Comparison of ENCODE assay signal across 5 cellular contexts in genomic region chr19:19343762-19344161, GRCh38.
"Had no signal": no experiment of that assay in that cellular context is flagged by ENCODE, and none has a peak within 500 bp of the region (broad histone marks: within the 10 kb centered on the region; RNA-seq: fewer than 3 reads in every experiment).

No MANE protein-coding gene starts in this region.

- H3K27ac Mint-ChIP-seq: IgD-negative memory B cell had no signal

- H3K4me3 Mint-ChIP-seq: IgD-negative memory B cell had no signal

- H3K4me1 Mint-ChIP-seq: IgD-negative memory B cell had no signal

- H3K9me3 Mint-ChIP-seq: IgD-negative memory B cell had no signal

- DNase-seq: GOT3, H7, HCEC 1CT, KBM-7 had no signal

- H3K27me3 Mint-ChIP-seq: IgD-negative memory B cell had no signal
